Comparison of ENCODE assay signal across 2 cellular contexts in genomic region chr1:1425753-1426495, GRCh38.
TF ChIP-seq lines count a peak whose summit lies in the region.

No MANE protein-coding gene starts in this region.

TF ChIP-seq in HCT116, 20 proteins besides CTCF, POLR2A, EP300 and RAD21:
- TF ChIP-seq ELF1 (IDR thresholded peaks at IDR 0.05; ENCODE audit: borderline replicate concordance, low read depth) (no peak), EGR1 (IDR thresholded peaks at IDR 0.05; ENCODE audit: low read depth) (no peak), SRF (IDR thresholded peaks at IDR 0.05; ENCODE audit: low read depth) (no peak), EZH2phosphoT487 (IDR thresholded peaks at IDR 0.05; ENCODE audit: borderline replicate concordance) (no peak), CEBPB (IDR thresholded peaks at IDR 0.05; ENCODE audit: low read depth) (no peak)
- TF ChIP-seq, protein P1, sequence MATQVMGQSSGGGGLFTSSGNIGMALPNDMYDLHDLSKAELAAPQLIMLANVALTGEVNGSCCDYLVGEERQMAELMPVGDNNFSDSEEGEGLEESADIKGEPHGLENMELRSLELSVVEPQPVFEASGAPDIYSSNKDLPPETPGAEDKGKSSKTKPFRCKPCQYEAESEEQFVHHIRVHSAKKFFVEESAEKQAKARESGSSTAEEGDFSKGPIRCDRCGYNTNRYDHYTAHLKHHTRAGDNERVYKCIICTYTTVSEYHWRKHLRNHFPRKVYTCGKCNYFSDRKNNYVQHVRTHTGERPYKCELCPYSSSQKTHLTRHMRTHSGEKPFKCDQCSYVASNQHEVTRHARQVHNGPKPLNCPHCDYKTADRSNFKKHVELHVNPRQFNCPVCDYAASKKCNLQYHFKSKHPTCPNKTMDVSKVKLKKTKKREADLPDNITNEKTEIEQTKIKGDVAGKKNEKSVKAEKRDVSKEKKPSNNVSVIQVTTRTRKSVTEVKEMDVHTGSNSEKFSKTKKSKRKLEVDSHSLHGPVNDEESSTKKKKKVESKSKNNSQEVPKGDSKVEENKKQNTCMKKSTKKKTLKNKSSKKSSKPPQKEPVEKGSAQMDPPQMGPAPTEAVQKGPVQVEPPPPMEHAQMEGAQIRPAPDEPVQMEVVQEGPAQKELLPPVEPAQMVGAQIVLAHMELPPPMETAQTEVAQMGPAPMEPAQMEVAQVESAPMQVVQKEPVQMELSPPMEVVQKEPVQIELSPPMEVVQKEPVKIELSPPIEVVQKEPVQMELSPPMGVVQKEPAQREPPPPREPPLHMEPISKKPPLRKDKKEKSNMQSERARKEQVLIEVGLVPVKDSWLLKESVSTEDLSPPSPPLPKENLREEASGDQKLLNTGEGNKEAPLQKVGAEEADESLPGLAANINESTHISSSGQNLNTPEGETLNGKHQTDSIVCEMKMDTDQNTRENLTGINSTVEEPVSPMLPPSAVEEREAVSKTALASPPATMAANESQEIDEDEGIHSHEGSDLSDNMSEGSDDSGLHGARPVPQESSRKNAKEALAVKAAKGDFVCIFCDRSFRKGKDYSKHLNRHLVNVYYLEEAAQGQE (IDR thresholded peaks at IDR 0.05; ENCODE audit: low read depth) = no peak

TF ChIP-seq in H1, 55 proteins besides CTCF, POLR2A, EP300 and RAD21:
- no peak for TF ChIP-seq RFX5 (IDR thresholded peaks at IDR 0.05; ENCODE audit: borderline replicate concordance, low read depth, low read length)
- no peak for TF ChIP-seq RBBP5 (IDR thresholded peaks at IDR 0.05; ENCODE audit: borderline replicate concordance, low read depth, low read length)
- TF ChIP-seq KDM1A (IDR thresholded peaks at IDR 0.05; ENCODE audit: borderline replicate concordance, low read length) = no peak
- no peak for TF ChIP-seq CBX8 (IDR thresholded peaks at IDR 0.05; ENCODE audit: borderline replicate concordance, low read depth, low read length)
- TF ChIP-seq SIRT6 (IDR thresholded peaks at IDR 0.05; ENCODE audit: low read length) = no peak
- no peak for TF ChIP-seq SAP30 (IDR thresholded peaks at IDR 0.05; ENCODE audit: insufficient read depth, insufficient replicate concordance, low read length)
- no peak for TF ChIP-seq FOSL1 (IDR thresholded peaks at IDR 0.05; ENCODE audit: insufficient read depth, low read depth, low read length)
- TF ChIP-seq EZH2 (IDR thresholded peaks at IDR 0.05; ENCODE audit: low read depth, low read length, severe bottlenecking) = no peak
- TF ChIP-seq NRF1 (IDR thresholded peaks at IDR 0.05; ENCODE audit: low read depth, low read length) = no peak
- TF ChIP-seq MAFK (IDR thresholded peaks at IDR 0.05; ENCODE audit: low read depth, low read length) = no peak
TF ChIP-seq in H1: peak in this region for 0.
